ENCODE assay signal across 23 cellular contexts in the genomic region with DNA sequence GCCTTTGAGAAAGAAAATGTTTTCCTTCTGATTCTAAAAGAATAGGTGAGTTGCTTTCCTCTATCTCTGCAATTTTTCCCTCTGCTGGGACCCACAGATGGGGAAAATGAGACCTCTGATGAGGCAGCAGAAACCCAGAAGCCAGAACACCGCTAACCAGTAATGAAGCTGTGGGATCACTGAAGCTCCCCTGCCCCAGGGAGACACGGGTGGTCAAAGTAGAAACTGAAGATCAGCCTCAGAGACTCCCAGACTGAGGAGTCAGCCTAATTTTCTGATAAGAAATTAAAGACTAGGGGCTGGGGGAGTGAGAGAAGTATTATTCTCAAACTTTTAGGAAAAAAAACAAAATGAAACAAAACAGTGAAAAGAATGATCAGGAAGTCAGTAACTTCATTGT. TPM values are rescaled to one million over a fixed set of nuclear protein-coding genes. Genes with fewer than 3 reads are reported as not detected.
A peak's percentile ranks its signal among the peaks of the same experiment; 100 is the strongest.
DNase-seq lines count a peak whose midpoint lies in the region; ATAC-seq and TF ChIP-seq lines count a peak whose summit lies in the region.
"Had no signal": no experiment of that assay in that cellular context is flagged by ENCODE, and none has a peak within 500 bp of the region (broad histone marks: within the 10 kb centered on the region; RNA-seq: fewer than 3 reads in every experiment).

No MANE protein-coding gene starts in this region.

- ATAC-seq in GM23338 (peak; percentile 52), WTC11 (peak; percentile 36; the same call in 1 of the 2 replicates), heart left ventricle (no peak)
- ATAC-seq: activated T-cell treated with anti-CD3 and anti-CD28 coated beads, Interleukin-2, amount 50 U/mL, for 4 hours had no signal

- H3K4me3 Mint-ChIP-seq in GM23338 (no peak overlapping the region), WTC11 (no peak overlapping the region), type B pancreatic cell (no peak overlapping the region)
- H3K4me3 Mint-ChIP-seq: activated naive CD4-positive, alpha-beta T cell treated with anti-CD3 and anti-CD28 coated beads, Interleukin-2, amount 10 ng/mL, durations not matched to agents 7 days and 5 days; activated T-cell treated with anti-CD3 and anti-CD28 coated beads, Interleukin-2, amount 50 U/mL, for 4 hours; CD4-positive, alpha-beta T cell had no signal

- H3F3A ChIP-seq in GM23338 (replicated peaks; ENCODE audit: low read depth): no peaks in the 10 kb centered on the region

- no peak for TF ChIP-seq POLR2A in heart left ventricle (IDR thresholded peaks at IDR 0.05)

- no peak overlapping the region for H4K91ac ChIP-seq in mesenchymal stem cell (ENCODE audit: low read length)

- H3K36me3 ChIP-seq in GM23338 (ENCODE audit: insufficient read depth) (no peaks in the 10 kb centered on the region), HUES64 (ENCODE audit: insufficient read depth, low read length) (no peaks in the 10 kb centered on the region), mesenchymal stem cell (ENCODE audit: control insufficient read depth in 1 of 2, insufficient read depth in 2 of 2, low read depth in 1 of 2, low read length in 2 of 2) (no peaks in the 10 kb centered on the region), heart left ventricle (no peaks in the 10 kb centered on the region)
- H3K36me3 ChIP-seq: ascending aorta, WERI-Rb-1 had no signal

- H3K4me1 ChIP-seq in GM23338 (ENCODE audit: insufficient read depth) (peaks cover 9% of the 10 kb centered on the region), HUES64 (ENCODE audit: insufficient read depth, low read length) (peaks cover 10% of the 10 kb centered on the region; the same call in 1 of the 2 replicates), mesenchymal stem cell (ENCODE audit: control insufficient read depth, insufficient read depth, low read depth, low read length) (no peaks in the 10 kb centered on the region), heart left ventricle (peaks cover 0 to 2% (median 0%) of the 10 kb centered on the region in 12 donors)
- H3K4me1 ChIP-seq: ascending aorta, testis had no signal

- no peaks in the 10 kb centered on the region for H3K79me2 ChIP-seq in GM23338 (replicated peaks; ENCODE audit: insufficient read depth)

- peak overlapping the region; percentile 82; the same call in 1 of the 2 replicates for H2AFZ ChIP-seq in GM23338
- no peak overlapping the region for H2AFZ ChIP-seq in mesenchymal stem cell (ENCODE audit: low read depth, low read length)

- no peak overlapping the region for H3K23ac ChIP-seq in mesenchymal stem cell (ENCODE audit: low read length in 2 of 2)

- H2BK5ac ChIP-seq in mesenchymal stem cell (ENCODE audit: low read depth, low read length, poor library complexity, severe bottlenecking): no peak overlapping the region

- POLR2A ChIA-PET in WTC11 (lab: Charles Lee): no interaction called here

- H3K27me3 ChIP-seq in GM23338 (ENCODE audit: insufficient read depth) (no peaks in the 10 kb centered on the region), HUES64 (ENCODE audit: insufficient read depth, low read length) (no peaks in the 10 kb centered on the region), mesenchymal stem cell (ENCODE audit: control insufficient read depth in 1 of 2, insufficient read depth in 1 of 2, low read length in 2 of 2) (no peaks in the 10 kb centered on the region), heart left ventricle (peaks cover 0 to 10% (median 0%) of the 10 kb centered on the region in 9 donors)
- H3K27me3 ChIP-seq: ascending aorta, testis had no signal

- no peak overlapping the region for H3K14ac ChIP-seq in mesenchymal stem cell (ENCODE audit: low read length in 2 of 2)

- H3K27ac Mint-ChIP-seq in GM23338 (no peak overlapping the region), WTC11 (peak overlapping the region; percentile 79), type B pancreatic cell (no peak overlapping the region)
- H3K27ac Mint-ChIP-seq: activated naive CD4-positive, alpha-beta T cell treated with anti-CD3 and anti-CD28 coated beads, Interleukin-2, amount 10 ng/mL, durations not matched to agents 7 days and 5 days; CD4-positive, alpha-beta T cell had no signal

- H3K4me1 Mint-ChIP-seq in GM23338: peaks cover 15% of the 10 kb centered on the region
- peaks cover 22% of the 10 kb centered on the region for H3K4me1 Mint-ChIP-seq in WTC11
- peaks cover 6% of the 10 kb centered on the region for H3K4me1 Mint-ChIP-seq in type B pancreatic cell (ENCODE audit: unreplicated experiment)

- no peak overlapping the region for H3K4ac ChIP-seq in mesenchymal stem cell (ENCODE audit: low read depth in 1 of 2, low read length in 2 of 2)

- no peaks in the 10 kb centered on the region for H4K20me1 ChIP-seq in GM23338 (replicated peaks; ENCODE audit: insufficient read depth)

- H2BK12ac ChIP-seq in mesenchymal stem cell (ENCODE audit: low read length in 2 of 2): no peak overlapping the region

- no peak overlapping the region for H2AK5ac ChIP-seq in mesenchymal stem cell (ENCODE audit: low read length, severe bottlenecking)

- TF ChIP-seq CTCF in GM23338 (conservative IDR thresholded peaks at IDR 0.05; ENCODE audit: low read depth in 2 of 2): no peak
- no peak for TF ChIP-seq CTCF in WTC11 (IDR thresholded peaks at IDR 0.05)
- no peak for TF ChIP-seq CTCF in type B pancreatic cell (conservative IDR thresholded peaks at IDR 0.05)
- no peak for TF ChIP-seq CTCF in heart left ventricle (IDR thresholded peaks at IDR 0.05)

- H3K27ac ChIP-seq in GM23338 (ENCODE audit: low read depth) (peak overlapping the region; percentile 52; the same call in 1 of the 2 replicates), HUES64 (ENCODE audit: low read depth, low read length) (peak overlapping the region; percentile 59; the same call in 1 of the 2 replicates), mesenchymal stem cell (ENCODE audit: low read length, poor library complexity, severe bottlenecking) (no peak overlapping the region), heart left ventricle (no peak overlapping the region)
- H3K27ac ChIP-seq: ascending aorta, testis, WERI-Rb-1 had no signal

- WGBS in HUES64: 65% methylated on average over 2 of the region's 2 CpGs
- WGBS in mesenchymal stem cell: 32% methylated on average over 2 of the region's 2 CpGs
- WGBS in heart left ventricle, 4 donors: 41 to 51% (median 44%) methylated on average over 2 of the region's 2 CpGs

- H3K27me3 Mint-ChIP-seq in GM23338 (ENCODE audit: insufficient read depth, low read depth, poor library complexity): peaks cover 20% of the 10 kb centered on the region
- H3K27me3 Mint-ChIP-seq in WTC11 (ENCODE audit: low read depth): no peaks in the 10 kb centered on the region
- peaks cover 9% of the 10 kb centered on the region for H3K27me3 Mint-ChIP-seq in type B pancreatic cell

- no peaks in the 10 kb centered on the region for H3K79me1 ChIP-seq in mesenchymal stem cell (replicated peaks; ENCODE audit: low read length, poor library complexity, severe bottlenecking)

- no peaks in the 10 kb centered on the region for H3K36me3 Mint-ChIP-seq in GM23338 (ENCODE audit: low read depth)
- H3K36me3 Mint-ChIP-seq in WTC11: no peaks in the 10 kb centered on the region
- H3K36me3 Mint-ChIP-seq in type B pancreatic cell: no peaks in the 10 kb centered on the region
- H3K36me3 Mint-ChIP-seq: activated naive CD4-positive, alpha-beta T cell treated with anti-CD3 and anti-CD28 coated beads, Interleukin-2, amount 10 ng/mL, durations not matched to agents 7 days and 5 days had no signal

- peak overlapping the region; percentile 39; the same call in 1 of the 2 replicates for H3K4me2 ChIP-seq in GM23338
- H3K4me2 ChIP-seq in mesenchymal stem cell (ENCODE audit: low read length, poor library complexity, severe bottlenecking): no peak overlapping the region

- H3K9me3 Mint-ChIP-seq in GM23338: no peaks in the 10 kb centered on the region
- no peaks in the 10 kb centered on the region for H3K9me3 Mint-ChIP-seq in WTC11
- H3K9me3 Mint-ChIP-seq in type B pancreatic cell: no peaks in the 10 kb centered on the region
- H3K9me3 Mint-ChIP-seq: activated naive CD4-positive, alpha-beta T cell treated with anti-CD3 and anti-CD28 coated beads, Interleukin-2, amount 10 ng/mL, durations not matched to agents 7 days and 5 days; activated T-cell treated with anti-CD3 and anti-CD28 coated beads, Interleukin-2, amount 50 U/mL, for 4 hours; CD4-positive, alpha-beta T cell had no signal

- DNase-seq in GM23338 (ENCODE audit: low spot score): no peak
- no peak for DNase-seq in WTC11 (ENCODE audit: low spot score)
- DNase-seq in mesenchymal stem cell: no peak
- DNase-seq in glomerular visceral epithelial cell (ENCODE audit: extremely low spot score): no peak
- no peak for DNase-seq in type B pancreatic cell (ENCODE audit: extremely low spot score, unreplicated experiment)
- DNase-seq in heart left ventricle: no peak
- DNase-seq: activated CD4-positive, alpha-beta T cell treated with anti-CD3 and anti-CD28 coated beads, Interleukin-2, amount 50 U/mL, for 4 hours; activated naive CD4-positive, alpha-beta T cell treated with anti-CD3 and anti-CD28 coated beads, Interleukin-2, amount 10 ng/mL, durations not matched to agents 7 days and 5 days; activated T-cell treated with anti-CD3 and anti-CD28 coated beads, Interleukin-2, amount 50 U/mL, for 4 hours; CD4-positive, alpha-beta T cell; central memory CD4-positive, alpha-beta T cell; DMS153; foreskin fibroblast; hypothalamus; NCI-H1930; NCI-H446; testis; WERI-Rb-1 had no signal

- H2BK15ac ChIP-seq in mesenchymal stem cell (ENCODE audit: low read depth, poor library complexity, severe bottlenecking): no peak overlapping the region

- intact Hi-C loops in heart left ventricle (cut with DNase I): no loop called here

- no peaks in the 10 kb centered on the region for H3K9me3 ChIP-seq in HUES64 (ENCODE audit: insufficient read depth, low read depth, low read length)
- H3K9me3 ChIP-seq in mesenchymal stem cell (ENCODE audit: control insufficient read depth, low read length): no peaks in the 10 kb centered on the region
- no peaks in the 10 kb centered on the region for H3K9me3 ChIP-seq in heart left ventricle
- H3K9me3 ChIP-seq: ascending aorta, testis had no signal

- H3K18ac ChIP-seq in mesenchymal stem cell (ENCODE audit: low read depth in 1 of 2, low read length in 2 of 2): no peak overlapping the region

- CTCF ChIA-PET in WTC11 (lab: Charles Lee): no interaction called here

- no peak overlapping the region for H3K4me3 ChIP-seq in GM23338
- H3K4me3 ChIP-seq in HUES64 (ENCODE audit: low read length): no peak overlapping the region
- H3K4me3 ChIP-seq in mesenchymal stem cell (ENCODE audit: insufficient read depth in 1 of 2, low read depth in 1 of 2, low read length in 2 of 2): no peak overlapping the region
- no peak overlapping the region for H3K4me3 ChIP-seq in heart left ventricle
- H3K4me3 ChIP-seq: ascending aorta, testis had no signal

- no peak overlapping the region for H3K9ac ChIP-seq in HUES64 (ENCODE audit: low read depth, low read length)
- peak overlapping the region; percentile 40 for H3K9ac ChIP-seq in mesenchymal stem cell (ENCODE audit: low read length)

- no peaks in the 10 kb centered on the region for H3K9me2 ChIP-seq in GM23338 (ENCODE audit: insufficient read depth)

- no peak overlapping the region for H2BK120ac ChIP-seq in mesenchymal stem cell (ENCODE audit: low read depth, low read length)

- H4K8ac ChIP-seq in mesenchymal stem cell (ENCODE audit: low read length): no peak overlapping the region

RNA-seq across cellular contexts. Expression of a gene that starts 30.1 kb away (rescaled TPM):
- total RNA-seq in GM23338 (2014; rRNA removed; shearing (Covaris generic)): 0.31 and 3.0 TPM in 2 replicates
- polyA plus RNA-seq in GM23338 (2016; fragmentation: Nextera tagmentation; extraction: Ambion mirVana) (0.61 and 0.63 TPM in 2 replicates), heart left ventricle (under 1 TPM in 1 of 2 donors, not detected in 1; 0.21 TPM)
- not detected for polyA plus RNA-seq in HUES64 (2013, experiment 1 of 2)
- 0.44 TPM for polyA plus RNA-seq in HUES64 (2013, experiment 2 of 2)
- total RNA-seq in WTC11 (2021) (0.70 to 0.73 TPM (median 0.71 TPM) in 3 replicates), type B pancreatic cell (ENCODE audit: low replicate concordance) (0.93 and 2.4 TPM in 2 replicates), heart left ventricle (1 to 10 TPM in 2 of 9 donors, under 1 TPM in 1, not detected in 6; 0.42 to 4.0 (median 1.6) TPM)
- polyA plus RNA-seq in mesenchymal stem cell (2013, experiment 1 of 2): not detected
- polyA plus RNA-seq in mesenchymal stem cell (2013, experiment 2 of 2): not detected
- total RNA-seq: ascending aorta, SK-MEL-5 had no signal

RNA-seq across cellular contexts. Expression of a gene that starts 40.8 kb away (rescaled TPM):
- total RNA-seq in GM23338 (2014; rRNA removed; shearing (Covaris generic)): 0.24 and 0.54 TPM in 2 replicates
- polyA plus RNA-seq in GM23338 (2016; fragmentation: Nextera tagmentation; extraction: Ambion mirVana): 0.12 and 0.19 TPM in 2 replicates
- 0.15 TPM for polyA plus RNA-seq in HUES64 (2013, experiment 1 of 2)
- 0.19 TPM for polyA plus RNA-seq in HUES64 (2013, experiment 2 of 2)
- total RNA-seq in WTC11 (2021): 0.27 to 0.44 TPM (median 0.30 TPM) in 3 replicates
- polyA plus RNA-seq in mesenchymal stem cell (2013, experiment 1 of 2): not detected
- polyA plus RNA-seq in mesenchymal stem cell (2013, experiment 2 of 2): not detected
- total RNA-seq in type B pancreatic cell (ENCODE audit: low replicate concordance): 0.17 and 0.34 TPM in 2 replicates
- 10 to 100 TPM in 1 of 9 donors, 1 to 10 TPM in 1, under 1 TPM in 6, not detected in 1; 0.24 to 11.1 (median 0.43) TPM for total RNA-seq in heart left ventricle
- polyA plus RNA-seq in heart left ventricle: under 1 TPM; 0.33 to 0.65 TPM
- total RNA-seq: epithelial cell of proximal tubule, skeletal muscle tissue had no signal

Comparison
In these comparisons a context has a peak if more than half of its experiments do, and no peak if none do; other contexts are left out.
1. ATAC-seq: peak in GM23338 (single experiment) and WTC11 (single experiment); none in heart left ventricle (0 of 4).
2. H3K27ac ChIP-seq: peak in GM23338 (single experiment) and HUES64 (single experiment); none in mesenchymal stem cell (single experiment) and heart left ventricle (0 of 12).